Comparison of ENCODE assay signal across 9 cellular contexts in genomic region chr7:77006127-77007110, GRCh38. TPM values are rescaled to one million over a fixed set of nuclear protein-coding genes. Genes with fewer than 3 reads are reported as not detected.
DNase-seq lines count a peak whose midpoint lies in the region; ATAC-seq, FAIRE-seq and TF ChIP-seq lines count a peak whose summit lies in the region.
"Not testable (repeated sequence)": the region's sequence is repeated elsewhere in the genome, so short reads cannot be mapped to it uniquely, and the experiment has no call there.
"Had no signal": no experiment of that assay in that cellular context is flagged by ENCODE, and none has a peak within 500 bp of the region (broad histone marks: within the 10 kb centered on the region; RNA-seq: fewer than 3 reads in every experiment).

No MANE protein-coding gene starts in this region.

- peaks cover 20% of the 10 kb centered on the region for H3K4me1 ChIP-seq in KMS-11 (ENCODE audit: low read depth, poor library complexity, severe bottlenecking)
- H3K4me1 ChIP-seq in kidney (ENCODE audit: control insufficient read depth in 1 of 2, insufficient read depth in 1 of 2, low read depth in 1 of 2, low read length in 2 of 2) = not testable (repeated sequence)

- TF ChIP-seq CTCF in KMS-11 (conservative IDR thresholded peaks at IDR 0.05; ENCODE audit: low read depth, low read length); coronary artery (IDR thresholded peaks at IDR 0.05); kidney (IDR thresholded peaks at IDR 0.05; ENCODE audit: borderline replicate concordance, extremely low read depth, insufficient read depth): not testable (repeated sequence)

- not testable (repeated sequence) for H3K79me2 ChIP-seq in KMS-11 (ENCODE audit: insufficient read depth, low read depth)

- ATAC-seq in SK-N-SH treated with all-trans-retinoic acid at 6 μM for 48 hours = peak; percentile 6
- peak; percentile 22 for ATAC-seq in Right ventricle myocardium inferior
- ATAC-seq in sciatic nerve = peak; percentile 79

- intact Hi-C loops in Right ventricle myocardium inferior (cut with DNase I); kidney (cut with DNase I); sciatic nerve (cut with DNase I): not testable (repeated sequence)

- H2AFZ ChIP-seq in KMS-11 (ENCODE audit: low read depth) = not testable (repeated sequence)

- H3K9ac ChIP-seq in KMS-11 = peak overlapping the region; percentile 59; the same call in 1 of the 2 replicates
- not testable (repeated sequence) for H3K9ac ChIP-seq in kidney (ENCODE audit: low read length in 2 of 2)

- H3K4me3 ChIP-seq in KMS-11 (IDR thresholded peaks at IDR 0.05; ENCODE audit: insufficient read depth, low read depth, low read length); coronary artery; kidney (ENCODE audit: low read length in 2 of 2): not testable (repeated sequence)

- not testable (repeated sequence) for H3K9me3 ChIP-seq in kidney (ENCODE audit: control insufficient read depth in 1 of 2, low read length in 2 of 2)

- H3K36me3 ChIP-seq in KMS-11 (ENCODE audit: insufficient read depth); kidney (ENCODE audit: control insufficient read depth in 1 of 2, insufficient read depth in 2 of 2, low read length in 2 of 2): not testable (repeated sequence)

- not testable (repeated sequence) for H3K4me2 ChIP-seq in KMS-11

- not testable (repeated sequence) for H4K20me1 ChIP-seq in KMS-11 (ENCODE audit: insufficient read depth)

- not testable (repeated sequence) for FAIRE-seq in kidney (lab: Jason Lieb, UNC)

- DNase-seq in coronary artery (ENCODE audit: low spot score) = peak; percentile 62
- DNase-seq in Right ventricle myocardium inferior (ENCODE audit: missing footprints); sciatic nerve (ENCODE audit: low spot score): not testable (repeated sequence)
- peak; percentile 76 for DNase-seq in kidney
- DNase-seq in mesenteric fat pad (ENCODE audit: low spot score) = peak; percentile 77
- peak; percentile 42 for DNase-seq in ureter (ENCODE audit: low spot score)

- H3K27ac ChIP-seq in KMS-11 = peak overlapping the region; percentile 94
- not testable (repeated sequence) for H3K27ac ChIP-seq in coronary artery; kidney (ENCODE audit: low read depth in 2 of 2, low read length in 2 of 2)

- not testable (repeated sequence) for H3K27me3 ChIP-seq in KMS-11 (ENCODE audit: insufficient read depth, low read depth)

RNA-seq across cellular contexts. Expression of gene SPDYE17, which starts 25.7 kb away (rescaled TPM):
- total RNA-seq in Right ventricle myocardium inferior (not detected), kidney (not detected), mesenteric fat pad (not detected), sciatic nerve (not detected), ureter (not detected)
- polyA plus RNA-seq in kidney (ENCODE audit: insufficient read depth, low read depth, low replicate concordance) = not detected
- total RNA-seq: H7 had no signal

RNA-seq across cellular contexts. Expression of gene SPDYE18, which starts 55.9 kb away (rescaled TPM):
- total RNA-seq in Right ventricle myocardium inferior (0.41 TPM), kidney (1.8 TPM), mesenteric fat pad (0.42 TPM), sciatic nerve (1.5 TPM), ureter (1.7 TPM)
- not detected for polyA plus RNA-seq in kidney (ENCODE audit: insufficient read depth, low read depth, low replicate concordance)
- total RNA-seq: H7 had no signal

Comparison
In these comparisons a context has a peak if more than half of its experiments do, and no peak if none do; other contexts are left out.
1. ATAC-seq: peak in every context shown above with its lines; median percentile 79 in sciatic nerve; 22 in Right ventricle myocardium inferior; 6 in SK-N-SH treated with all-trans-retinoic acid at 6 μM for 48 hours.